ENCODE assay signal across 9 cellular contexts in genomic region chr9:122125158-122125890, GRCh38. TPM values are rescaled to one million over a fixed set of nuclear protein-coding genes. Genes with fewer than 3 reads are reported as not detected.
DNase-seq lines count a peak whose midpoint lies in the region; ATAC-seq, FAIRE-seq and TF ChIP-seq lines count a peak whose summit lies in the region.
"Had no signal": no experiment of that assay in that cellular context is flagged by ENCODE, and none has a peak within 500 bp of the region (broad histone marks: within the 10 kb centered on the region; RNA-seq: fewer than 3 reads in every experiment).

No MANE protein-coding gene starts in this region.

- ATAC-seq in HG02798 (IDR thresholded peaks at IDR 0.05; ENCODE audit: poor library complexity, unreplicated experiment) (peak; percentile 78), GM19467 (IDR thresholded peaks at IDR 0.05; ENCODE audit: unreplicated experiment) (no peak)

- dilution Hi-C loops in mammary epithelial cell (cut with HindIII; ENCODE audit: low sequenced_read_pairs): no loop called here
- dilution Hi-C loops in keratinocyte (cut with MboI; ENCODE audit: extremely low pct_ligation_motif_present, low sequenced_read_pairs): no loop called here

- H4K20me1 ChIP-seq in mammary epithelial cell (ENCODE audit: insufficient read depth, low read length) (no peaks in the 10 kb centered on the region), keratinocyte (ENCODE audit: control insufficient read depth, extremely low read depth, insufficient read depth, low read length) (no peaks in the 10 kb centered on the region)

- H2AFZ ChIP-seq in mammary epithelial cell (ENCODE audit: low read depth, low read length) (peak overlapping the region; percentile 90), keratinocyte (ENCODE audit: control insufficient read depth, low read length) (no peak overlapping the region)

- CTCF ChIA-PET in mammary epithelial cell (lab: Charles Lee; ENCODE audit: low non-redundant PET): interaction anchor here (0.5 to 2.0 kb wide), 7 partner anchors 26 to 225 kb away, joined by 3 to 10 read pairs (median 3); partner anchors contain the start of genes MRRF and RBM18

- peak; percentile 84 for DNase-seq in ELF-1 (ENCODE audit: low read depth, low spot score)
- peak; percentile 28 for DNase-seq in NCI-H2196 treated with DMSO at 0.1 percent for 48 hours (lab: John Stamatoyannopoulos, UW; ENCODE audit: unreplicated experiment)
- peak; percentile 52 for DNase-seq in activated CD4-positive, CD25-positive, alpha-beta regulatory T cell treated with anti-CD3 and anti-CD28 coated beads, Interleukin-2, amount 50 U/mL, for 16 hours (ENCODE audit: low read depth, low spot score)
- peak; percentile 70 for DNase-seq in mammary epithelial cell
- DNase-seq in keratinocyte (ENCODE audit: low read depth, low spot score): no peak
- peak; percentile 51 to 69 for DNase-seq in stimulated activated CD4-positive, alpha-beta T cell treated with anti-CD3 and anti-CD28 coated beads, Interleukin-1b, Interleukin-23, amount 100 ng/mL, for 1 hour (ENCODE audit: low read depth in 2 of 2)

- H3K36me3 ChIP-seq in mammary epithelial cell (ENCODE audit: insufficient read depth, low read length) (no peaks in the 10 kb centered on the region), keratinocyte (ENCODE audit: control insufficient read depth in 2 of 2, extremely low read depth in 1 of 2, insufficient read depth in 2 of 2, low read length in 2 of 2) (no peaks in the 10 kb centered on the region)

- H3K4me1 ChIP-seq in mammary epithelial cell (ENCODE audit: insufficient read depth, low read length): peaks cover 22% of the 10 kb centered on the region
- peaks cover 22% of the 10 kb centered on the region for H3K4me1 ChIP-seq in keratinocyte (ENCODE audit: control insufficient read depth, extremely low read depth, insufficient read depth, low read length)

- H3K9ac ChIP-seq in mammary epithelial cell (ENCODE audit: insufficient read depth, low read length) (no peak overlapping the region), keratinocyte (ENCODE audit: control insufficient read depth, extremely low read depth, insufficient read depth, low read length) (no peak overlapping the region)

- intact Hi-C loops in mammary epithelial cell (cut with micrococcal nuclease): loop anchor here (1.0 kb wide), 7 partner anchors 20 to 685 kb away; no protein-coding TSS in a partner anchor

- no peaks in the 10 kb centered on the region for H3K27me3 ChIP-seq in mammary epithelial cell (ENCODE audit: insufficient read depth, low read length)
- peaks cover 3% of the 10 kb centered on the region for H3K27me3 ChIP-seq in keratinocyte (ENCODE audit: control insufficient read depth, extremely low read depth, insufficient read depth, low read length)

- no peak overlapping the region for H3K27ac ChIP-seq in mammary epithelial cell (ENCODE audit: insufficient read depth, low read depth, low read length)
- no peak overlapping the region for H3K27ac ChIP-seq in keratinocyte (ENCODE audit: control insufficient read depth, insufficient read depth, low read length)

- H3K9me3 ChIP-seq in mammary epithelial cell (replicated peaks; ENCODE audit: insufficient read depth, low read length) (no peaks in the 10 kb centered on the region), keratinocyte (ENCODE audit: control insufficient read depth, low read depth, low read length) (no peaks in the 10 kb centered on the region)

- TF ChIP-seq CTCF in mammary epithelial cell (conservative IDR thresholded peaks at IDR 0.05 in 1 of 2, IDR thresholded peaks at IDR 0.05 in 1 of 2; ENCODE audit: extremely low read depth in 1 of 2, insufficient read depth in 1 of 2, low read depth in 1 of 2, low read length in 2 of 2) (peak; percentile 90 to 99), keratinocyte (optimal IDR thresholded peaks at IDR 0.05 in 1 of 3, IDR thresholded peaks at IDR 0.05 in 1 of 3, conservative IDR thresholded peaks at IDR 0.05 in 1 of 3; ENCODE audit: extremely low read depth in 1 of 3, insufficient read depth in 2 of 3, low read length in 3 of 3) (peak; percentile 92 to 97 (median 95))

- in situ Hi-C loops in mammary epithelial cell (cut with MboI; ENCODE audit: low sequenced_read_pairs in 2 of 2): loop anchor here (10.0 kb wide), 1 partner anchor 329 kb away; no protein-coding TSS in a partner anchor

- H3K79me2 ChIP-seq in mammary epithelial cell (ENCODE audit: insufficient read depth, low read length) (no peaks in the 10 kb centered on the region), keratinocyte (ENCODE audit: control insufficient read depth, insufficient read depth, low read length) (no peaks in the 10 kb centered on the region)

- H3K4me2 ChIP-seq in mammary epithelial cell (ENCODE audit: insufficient read depth, low read depth, low read length) (peak overlapping the region; percentile 65), keratinocyte (ENCODE audit: control insufficient read depth, extremely low read depth, insufficient read depth, low read depth, low read length) (peak overlapping the region; percentile 76)

- peak; percentile 77 for FAIRE-seq in keratinocyte (lab: Jason Lieb, UNC)

- no TSS peak for BruUV-seq in mammary epithelial cell (replicated peaks; lab: Mats Ljungman, UMichigan)

- WGBS in mammary epithelial cell (ENCODE audit: low coverage, missing lambda C conversion rate): 8% methylated on average over 9 of the region's 13 CpGs

- H3K9me1 ChIP-seq in keratinocyte (ENCODE audit: control insufficient read depth, extremely low read depth, insufficient read depth, low read length): no peaks in the 10 kb centered on the region

- no peak overlapping the region for H3K4me3 ChIP-seq in mammary epithelial cell (replicated peaks in 1 of 3; ENCODE audit: insufficient read depth in 1 of 3, low read depth in 2 of 3, low read length in 3 of 3)
- no peak overlapping the region for H3K4me3 ChIP-seq in keratinocyte (ENCODE audit: control insufficient read depth in 2 of 3, extremely low read depth in 1 of 3, insufficient read depth in 2 of 3, low read depth in 1 of 3, low read length in 3 of 3)

RNA-seq across cellular contexts. Expression of gene TTLL11, which starts 32.2 kb away (rescaled TPM):
- 10 to 100 TPM in 1 of 2 donors, 1 to 10 TPM in 1; 5.7 to 17.5 TPM for total RNA-seq in mammary epithelial cell
- polyA plus RNA-seq in mammary epithelial cell (5.3 TPM), keratinocyte (7.6 to 8.5 TPM (median 8.0 TPM) in 3 replicates)
- polyA minus RNA-seq in mammary epithelial cell (1.3 TPM), keratinocyte (7.4 to 13.2 TPM (median 10.3 TPM) in 3 replicates)
- polyA plus RNA-seq in keratinocyte (2011; ENCODE audit: low read depth): 1.4 TPM
- 6.7 and 8.0 TPM in 2 replicates for polyA plus RNA-seq in keratinocyte (2011; cell fraction: cytosol; rRNA removed)
- polyA plus RNA-seq in keratinocyte (2011; cell fraction: nucleus; rRNA removed): 12.3 and 19.0 TPM in 2 replicates
- polyA plus RNA-seq in keratinocyte (2012; ENCODE audit: low replicate concordance): 3.3 and 8.1 TPM in 2 replicates
- 7.3 TPM for polyA minus RNA-seq in keratinocyte (2011; cell fraction: cytosol; rRNA and poly(A)+ RNA removed)
- polyA minus RNA-seq in keratinocyte (2011; cell fraction: nucleus; rRNA and poly(A)+ RNA removed): 7.8 and 12.6 TPM in 2 replicates

RNA-seq across cellular contexts. Expression of gene NDUFA8, which starts 34.3 kb away (rescaled TPM):
- total RNA-seq in mammary epithelial cell: 10 to 100 TPM; 26.0 to 77.4 TPM
- polyA plus RNA-seq in mammary epithelial cell (111 TPM), keratinocyte (87.9 to 105 TPM (median 90.9 TPM) in 3 replicates)
- polyA minus RNA-seq in mammary epithelial cell (36.5 TPM), keratinocyte (19.5 to 50.4 TPM (median 40.1 TPM) in 3 replicates)
- polyA plus RNA-seq in keratinocyte (2011; ENCODE audit: low read depth): 67.3 TPM
- polyA plus RNA-seq in keratinocyte (2011; cell fraction: cytosol; rRNA removed): 78.3 and 81.9 TPM in 2 replicates
- 42.8 and 43.5 TPM in 2 replicates for polyA plus RNA-seq in keratinocyte (2011; cell fraction: nucleus; rRNA removed)
- 72.5 and 90.2 TPM in 2 replicates for polyA plus RNA-seq in keratinocyte (2012; ENCODE audit: low replicate concordance)
- 52.2 TPM for polyA minus RNA-seq in keratinocyte (2011; cell fraction: cytosol; rRNA and poly(A)+ RNA removed)
- polyA minus RNA-seq in keratinocyte (2011; cell fraction: nucleus; rRNA and poly(A)+ RNA removed): 7.8 and 14.0 TPM in 2 replicates

RNA-seq across cellular contexts. Expression of gene MORN5, which starts 34.4 kb away (rescaled TPM):
- not detected for total RNA-seq in mammary epithelial cell
- polyA plus RNA-seq in mammary epithelial cell (not detected), keratinocyte (not detected in 3 replicates)
- polyA minus RNA-seq in mammary epithelial cell (not detected), keratinocyte (not detected in 3 replicates)
- not detected for polyA plus RNA-seq in keratinocyte (2011; ENCODE audit: low read depth)
- polyA plus RNA-seq in keratinocyte (2011; cell fraction: cytosol; rRNA removed): not detected in 2 replicates
- not detected in 2 replicates for polyA plus RNA-seq in keratinocyte (2011; cell fraction: nucleus; rRNA removed)
- not detected in 2 replicates for polyA plus RNA-seq in keratinocyte (2012; ENCODE audit: low replicate concordance)
- not detected for polyA minus RNA-seq in keratinocyte (2011; cell fraction: cytosol; rRNA and poly(A)+ RNA removed)
- polyA minus RNA-seq in keratinocyte (2011; cell fraction: nucleus; rRNA and poly(A)+ RNA removed): not detected in 2 replicates
- total RNA-seq: mononuclear cell had no signal
